Comparison of ENCODE assay signal across 14 cellular contexts in genomic region chr22:49657974-49658550, GRCh38.
A peak's percentile ranks its signal among the peaks of the same experiment; 100 is the strongest.
DNase-seq lines count a peak whose midpoint lies in the region; ATAC-seq and TF ChIP-seq lines count a peak whose summit lies in the region.
"Had no signal": no experiment of that assay in that cellular context is flagged by ENCODE, and none has a peak within 500 bp of the region (broad histone marks: within the 10 kb centered on the region; RNA-seq: fewer than 3 reads in every experiment).

No MANE protein-coding gene starts in this region.

- intact Hi-C loops in spleen (cut with DNase I; ENCODE audit: low total_unique reads): no loop called here

- H3K36me3 ChIP-seq in gastroesophageal sphincter: no peaks in the 10 kb centered on the region
- H3K36me3 ChIP-seq in spleen: peaks cover 0 to 21% (median 0%) of the 10 kb centered on the region in 6 donors
- H3K36me3 ChIP-seq: cardiac muscle cell, SJCRH30 had no signal

- DNase-seq in T-helper 2 cell treated with Interferon-gamma antibody and Interleukin-4, amounts not matched to agents 5 μg/mL and 100 μg/mL, for 36 hours (ENCODE audit: low spot score): no peak
- DNase-seq in T-helper 2 cell: no peak
- peak; percentile 40 for DNase-seq in UCSD-AML1 (lab: John Stamatoyannopoulos, UW; ENCODE audit: unreplicated experiment)
- no peak for DNase-seq in spleen
- DNase-seq in HFFc6: no peak
- DNase-seq: foreskin keratinocyte, GM23248, NCI-H226, SJCRH30 had no signal

- peaks cover 17% of the 10 kb centered on the region for H3K4me1 Mint-ChIP-seq in T-helper 2 cell treated with Interferon-gamma antibody and Interleukin-4, amounts not matched to agents 5 μg/mL and 100 μg/mL, for 36 hours (ENCODE audit: low read depth)
- H3K4me1 Mint-ChIP-seq in HFFc6 (ENCODE audit: low read depth): no peaks in the 10 kb centered on the region

- H3K4me3 ChIP-seq in gastroesophageal sphincter: peak overlapping the region in 1 of 2 donors; percentile 51
- H3K4me3 ChIP-seq in spleen: peak overlapping the region in 6 of 8 donors; percentile 81 to 98 (median 95)
- H3K4me3 ChIP-seq: cardiac muscle cell, GM23248, SJCRH30 had no signal

- peak overlapping the region; percentile 90 for H3K4me3 Mint-ChIP-seq in T-helper 2 cell treated with Interferon-gamma antibody and Interleukin-4, amounts not matched to agents 5 μg/mL and 100 μg/mL, for 36 hours
- no peak overlapping the region for H3K4me3 Mint-ChIP-seq in HFFc6

- no peak for TF ChIP-seq EP300 in gastroesophageal sphincter (IDR thresholded peaks at IDR 0.05)

- H3K27me3 Mint-ChIP-seq in T-helper 2 cell treated with Interferon-gamma antibody and Interleukin-4, amounts not matched to agents 5 μg/mL and 100 μg/mL, for 36 hours (ENCODE audit: low read depth): no peaks in the 10 kb centered on the region
- H3K27me3 Mint-ChIP-seq in HFFc6 (ENCODE audit: insufficient read depth): no peaks in the 10 kb centered on the region; the same call in 1 of the 2 replicates

- peak overlapping the region; percentile 63 for H3K27ac Mint-ChIP-seq in T-helper 2 cell treated with Interferon-gamma antibody and Interleukin-4, amounts not matched to agents 5 μg/mL and 100 μg/mL, for 36 hours
- no peak overlapping the region for H3K27ac Mint-ChIP-seq in HFFc6

- WGBS in gastroesophageal sphincter (ENCODE audit: low coverage in 1 of 2), 2 donors: 53 to 83% methylated on average over 2 to 3 of the region's 11 CpGs
- WGBS in spleen, 5 donors: 24 to 47% (median 34%) methylated on average over 10 to 11 of the region's 11 CpGs

- TF ChIP-seq CTCF in gastroesophageal sphincter (IDR thresholded peaks at IDR 0.05): no peak
- no peak for TF ChIP-seq CTCF in spleen (IDR thresholded peaks at IDR 0.05 in 8 of 11, conservative IDR thresholded peaks at IDR 0.05 in 3 of 11)
- no peak for TF ChIP-seq CTCF in HFFc6 (IDR thresholded peaks at IDR 0.05)

- H3K27me3 ChIP-seq in gastroesophageal sphincter (peaks cover 72% of the 10 kb centered on the region), spleen (replicated peaks in 1 of 7) (no peaks in the 10 kb centered on the region)
- H3K27me3 ChIP-seq: cardiac muscle cell, foreskin keratinocyte had no signal

- H3K9me3 Mint-ChIP-seq in T-helper 2 cell treated with Interferon-gamma antibody and Interleukin-4, amounts not matched to agents 5 μg/mL and 100 μg/mL, for 36 hours: no peaks in the 10 kb centered on the region
- H3K9me3 Mint-ChIP-seq in HFFc6: peaks cover 56% of the 10 kb centered on the region

- TF ChIP-seq POLR2A in gastroesophageal sphincter (IDR thresholded peaks at IDR 0.05) (no peak), spleen (IDR thresholded peaks at IDR 0.05) (no peak)

- ATAC-seq in gastroesophageal sphincter (no peak), GM21619 (IDR thresholded peaks at IDR 0.05; ENCODE audit: unreplicated experiment) (no peak), HG03469 (IDR thresholded peaks at IDR 0.05; ENCODE audit: unreplicated experiment) (no peak)
- ATAC-seq: foreskin keratinocyte had no signal

- no peaks in the 10 kb centered on the region for H3K9me3 ChIP-seq in gastroesophageal sphincter
- H3K9me3 ChIP-seq in spleen: no peaks in the 10 kb centered on the region
- H3K9me3 ChIP-seq: SJCRH30 had no signal

- peaks cover 18% of the 10 kb centered on the region for H3K36me3 Mint-ChIP-seq in T-helper 2 cell treated with Interferon-gamma antibody and Interleukin-4, amounts not matched to agents 5 μg/mL and 100 μg/mL, for 36 hours (ENCODE audit: low read depth)
- H3K36me3 Mint-ChIP-seq in HFFc6 (ENCODE audit: low read depth): 0 out of 2 replicates have a peak, but pooled peaks cover 5% of the 10 kb centered on the region

- H3K27ac ChIP-seq in gastroesophageal sphincter (peak overlapping the region in 3 of 4 donors; percentile 56 to 75 (median 73)), spleen (peak overlapping the region; percentile 63 to 89 (median 84))
- H3K27ac ChIP-seq: cardiac muscle cell, foreskin keratinocyte, GM23248, KMS-11, SJCRH30 had no signal

- H3K4me1 ChIP-seq in gastroesophageal sphincter: no peaks in the 10 kb centered on the region
- peaks cover 15 to 74% (median 47%) of the 10 kb centered on the region in 6 donors for H3K4me1 ChIP-seq in spleen
- H3K4me1 ChIP-seq: foreskin keratinocyte, SJCRH30 had no signal
